ENCODE assay signal across 16 cellular contexts in the genomic region with DNA sequence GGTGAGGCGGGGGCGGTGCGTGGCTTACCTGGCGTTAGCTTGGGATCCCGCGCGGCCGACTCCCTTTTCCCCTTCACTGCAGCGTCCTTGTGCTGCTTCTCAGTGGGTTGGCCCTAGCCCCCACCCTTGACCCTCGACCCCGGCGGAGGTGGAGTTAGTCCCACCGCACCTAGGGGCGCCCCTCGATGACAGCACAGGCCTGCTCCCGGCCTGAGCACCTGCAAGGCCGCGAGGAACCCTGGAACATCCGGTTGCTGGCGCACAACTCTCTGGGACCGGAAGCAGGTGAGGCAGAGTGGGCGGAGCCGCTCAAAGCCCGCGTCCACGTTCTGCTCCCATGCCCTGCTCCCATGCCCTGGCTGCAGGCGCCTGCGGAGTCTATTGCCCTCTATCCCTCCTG.
DNase-seq lines count a peak whose midpoint lies in the region; ATAC-seq and TF ChIP-seq lines count a peak whose summit lies in the region.
"Had no signal": no experiment of that assay in that cellular context is flagged by ENCODE, and none has a peak within 500 bp of the region (broad histone marks: within the 10 kb centered on the region; RNA-seq: fewer than 3 reads in every experiment).

No MANE protein-coding gene starts in this region.

- H3K9me3 Mint-ChIP-seq in activated CD4-positive, alpha-beta T cell treated with anti-CD3 and anti-CD28 coated beads, Interleukin-2, amount 10 ng/mL, durations not matched to agents 7 days and 5 days, result peaks cover 3% of the 10 kb centered on the region
- peaks cover 2% of the 10 kb centered on the region for H3K9me3 Mint-ChIP-seq in activated naive CD8-positive, alpha-beta T cell treated with anti-CD3 and anti-CD28 coated beads, Interleukin-2, amount 10 ng/mL, durations not matched to agents 7 days and 5 days
- peaks cover 3% of the 10 kb centered on the region for H3K9me3 Mint-ChIP-seq in stimulated activated memory B cell treated with anti-CD40 and anti-IgM and Interleukin-4, amounts not matched to agents 10 μg/mL and 1 μg/mL and 100 μg/mL, for 72 hours
- H3K9me3 Mint-ChIP-seq in nephron progenitor cell, result peaks cover 20% of the 10 kb centered on the region
- H3K9me3 Mint-ChIP-seq: activated T-helper 2 cell treated with anti-CD3 and anti-CD28 coated beads, Interferon-gamma antibody, Interleukin-2, Interleukin-4, amounts not matched to agents 10 μg/mL and 5 μg/mL and 100 μg/mL, durations not matched to agents 14 hours and 24 hours and 36 hours had no signal

- DNase-seq in activated CD4-positive, alpha-beta T cell treated with anti-CD3 and anti-CD28 coated beads, Interleukin-2, amount 10 ng/mL, durations not matched to agents 7 days and 5 days, result peak; percentile 40
- no peak for DNase-seq in activated CD4-positive, alpha-beta T cell treated with anti-CD3 and anti-CD28 coated beads, Interleukin-2, amount 50 U/mL, for 4 hours
- DNase-seq in Jurkat, Clone E6-1 (ENCODE audit: low read depth, low spot score), result peak; percentile 83
- peak; percentile 51 for DNase-seq in activated naive CD8-positive, alpha-beta T cell treated with anti-CD3 and anti-CD28 coated beads, Interleukin-2, amount 10 ng/mL, durations not matched to agents 7 days and 5 days
- DNase-seq in posterior vena cava (ENCODE audit: low spot score) (no peak), nephron progenitor cell (no peak)
- DNase-seq: EL; kidney glomerular epithelial cell; NCI-H1930; stimulated activated naive CD4-positive, alpha-beta T cell treated with Interleukin-2 at 50 U/mL for 16 hours had no signal

- H3K36me3 Mint-ChIP-seq in activated CD4-positive, alpha-beta T cell treated with anti-CD3 and anti-CD28 coated beads, Interleukin-2, amount 10 ng/mL, durations not matched to agents 7 days and 5 days (ENCODE audit: low read depth), result peaks cover 8% of the 10 kb centered on the region
- no peaks in the 10 kb centered on the region for H3K36me3 Mint-ChIP-seq in activated naive CD8-positive, alpha-beta T cell treated with anti-CD3 and anti-CD28 coated beads, Interleukin-2, amount 10 ng/mL, durations not matched to agents 7 days and 5 days
- H3K36me3 Mint-ChIP-seq in stimulated activated memory B cell treated with anti-CD40 and anti-IgM and Interleukin-4, amounts not matched to agents 10 μg/mL and 1 μg/mL and 100 μg/mL, for 72 hours, result no peaks in the 10 kb centered on the region
- peaks cover 6% of the 10 kb centered on the region for H3K36me3 Mint-ChIP-seq in nephron progenitor cell (ENCODE audit: low read depth)

- POLR2A ChIA-PET in activated CD4-positive, alpha-beta T cell treated with anti-CD3 and anti-CD28 coated beads, Interleukin-2, amount 10 ng/mL, durations not matched to agents 7 days and 5 days (lab: Charles Lee), result no interaction called here
- POLR2A ChIA-PET in activated naive CD8-positive, alpha-beta T cell treated with anti-CD3 and anti-CD28 coated beads, Interleukin-2, amount 10 ng/mL, durations not matched to agents 7 days and 5 days (lab: Charles Lee), result no interaction called here

- no peaks in the 10 kb centered on the region for H3K27me3 Mint-ChIP-seq in activated CD4-positive, alpha-beta T cell treated with anti-CD3 and anti-CD28 coated beads, Interleukin-2, amount 10 ng/mL, durations not matched to agents 7 days and 5 days
- H3K27me3 Mint-ChIP-seq in activated naive CD8-positive, alpha-beta T cell treated with anti-CD3 and anti-CD28 coated beads, Interleukin-2, amount 10 ng/mL, durations not matched to agents 7 days and 5 days, result peaks cover 6% of the 10 kb centered on the region
- peaks cover 8% of the 10 kb centered on the region for H3K27me3 Mint-ChIP-seq in stimulated activated memory B cell treated with anti-CD40 and anti-IgM and Interleukin-4, amounts not matched to agents 10 μg/mL and 1 μg/mL and 100 μg/mL, for 72 hours
- H3K27me3 Mint-ChIP-seq in nephron progenitor cell (ENCODE audit: low read depth, poor library complexity), result no peaks in the 10 kb centered on the region

- ATAC-seq in activated naive CD8-positive, alpha-beta T cell treated with anti-CD3 and anti-CD28 coated beads, Interleukin-2, amount 10 ng/mL, durations not matched to agents 7 days and 5 days (ENCODE audit: low read depth), result peak; percentile 78
- no peak for ATAC-seq in stimulated activated memory B cell treated with anti-CD40 and anti-IgM and Interleukin-4, amounts not matched to agents 10 μg/mL and 1 μg/mL and 100 μg/mL, for 72 hours
- ATAC-seq in HG03457 (IDR thresholded peaks at IDR 0.05; ENCODE audit: unreplicated experiment), result no peak
- ATAC-seq: A549; activated CD4-positive, CD25-positive, alpha-beta regulatory T cell treated with anti-CD3 and anti-CD28 coated beads, Interleukin-2, amount 50 U/mL, for 24 hours had no signal

- peak overlapping the region; percentile 80 for H3K4me3 ChIP-seq in Jurkat, Clone E6-1 (ENCODE audit: low read length)
- H3K4me3 ChIP-seq: A549, hepatocyte had no signal

- CTCF ChIA-PET in activated CD4-positive, alpha-beta T cell treated with anti-CD3 and anti-CD28 coated beads, Interleukin-2, amount 10 ng/mL, durations not matched to agents 7 days and 5 days (lab: Charles Lee), result no interaction called here

- intact Hi-C loops in posterior vena cava (cut with DNase I), result no loop called here

- peak overlapping the region; percentile 18 for H3K4me3 Mint-ChIP-seq in activated CD4-positive, alpha-beta T cell treated with anti-CD3 and anti-CD28 coated beads, Interleukin-2, amount 10 ng/mL, durations not matched to agents 7 days and 5 days
- peak overlapping the region; percentile 57 for H3K4me3 Mint-ChIP-seq in activated naive CD8-positive, alpha-beta T cell treated with anti-CD3 and anti-CD28 coated beads, Interleukin-2, amount 10 ng/mL, durations not matched to agents 7 days and 5 days
- H3K4me3 Mint-ChIP-seq in stimulated activated memory B cell treated with anti-CD40 and anti-IgM and Interleukin-4, amounts not matched to agents 10 μg/mL and 1 μg/mL and 100 μg/mL, for 72 hours, result peak overlapping the region; percentile 44
- no peak overlapping the region for H3K4me3 Mint-ChIP-seq in nephron progenitor cell

- TF ChIP-seq CTCF in nephron progenitor cell (IDR thresholded peaks at IDR 0.05), result no peak

- H3K4me1 Mint-ChIP-seq in activated CD4-positive, alpha-beta T cell treated with anti-CD3 and anti-CD28 coated beads, Interleukin-2, amount 10 ng/mL, durations not matched to agents 7 days and 5 days, result peaks cover 10% of the 10 kb centered on the region
- peaks cover 8% of the 10 kb centered on the region for H3K4me1 Mint-ChIP-seq in activated naive CD8-positive, alpha-beta T cell treated with anti-CD3 and anti-CD28 coated beads, Interleukin-2, amount 10 ng/mL, durations not matched to agents 7 days and 5 days
- no peaks in the 10 kb centered on the region for H3K4me1 Mint-ChIP-seq in stimulated activated memory B cell treated with anti-CD40 and anti-IgM and Interleukin-4, amounts not matched to agents 10 μg/mL and 1 μg/mL and 100 μg/mL, for 72 hours
- H3K4me1 Mint-ChIP-seq in nephron progenitor cell, result peaks cover 14% of the 10 kb centered on the region

- peak overlapping the region; percentile 51 for H3K27ac Mint-ChIP-seq in activated CD4-positive, alpha-beta T cell treated with anti-CD3 and anti-CD28 coated beads, Interleukin-2, amount 10 ng/mL, durations not matched to agents 7 days and 5 days
- H3K27ac Mint-ChIP-seq in activated naive CD8-positive, alpha-beta T cell treated with anti-CD3 and anti-CD28 coated beads, Interleukin-2, amount 10 ng/mL, durations not matched to agents 7 days and 5 days, result peak overlapping the region; percentile 49
- no peak overlapping the region for H3K27ac Mint-ChIP-seq in stimulated activated memory B cell treated with anti-CD40 and anti-IgM and Interleukin-4, amounts not matched to agents 10 μg/mL and 1 μg/mL and 100 μg/mL, for 72 hours
- no peak overlapping the region for H3K27ac Mint-ChIP-seq in nephron progenitor cell
- H3K27ac Mint-ChIP-seq: activated T-helper 2 cell treated with anti-CD3 and anti-CD28 coated beads, Interferon-gamma antibody, Interleukin-2, Interleukin-4, amounts not matched to agents 10 μg/mL and 5 μg/mL and 100 μg/mL, durations not matched to agents 14 hours and 24 hours and 36 hours had no signal

Comparison
In these comparisons a context has a peak if more than half of its experiments do, and no peak if none do; other contexts are left out.
1. DNase-seq: peak in activated CD4-positive, alpha-beta T cell treated with anti-CD3 and anti-CD28 coated beads, Interleukin-2, amount 10 ng/mL, durations not matched to agents 7 days and 5 days (single experiment), Jurkat, Clone E6-1 (single experiment) and activated naive CD8-positive, alpha-beta T cell treated with anti-CD3 and anti-CD28 coated beads, Interleukin-2, amount 10 ng/mL, durations not matched to agents 7 days and 5 days (single experiment); none in activated CD4-positive, alpha-beta T cell treated with anti-CD3 and anti-CD28 coated beads, Interleukin-2, amount 50 U/mL, for 4 hours (0 of 2), posterior vena cava (single experiment) and nephron progenitor cell (single experiment).
2. H3K27ac Mint-ChIP-seq: peak in activated CD4-positive, alpha-beta T cell treated with anti-CD3 and anti-CD28 coated beads, Interleukin-2, amount 10 ng/mL, durations not matched to agents 7 days and 5 days (single experiment) and activated naive CD8-positive, alpha-beta T cell treated with anti-CD3 and anti-CD28 coated beads, Interleukin-2, amount 10 ng/mL, durations not matched to agents 7 days and 5 days (single experiment); none in stimulated activated memory B cell treated with anti-CD40 and anti-IgM and Interleukin-4, amounts not matched to agents 10 μg/mL and 1 μg/mL and 100 μg/mL, for 72 hours (single experiment) and nephron progenitor cell (single experiment).